In genomic region chr13:30676672-30677071, GRCh38 we compare ENCODE assay signal across 13 cellular contexts. TPM values are rescaled to one million over a fixed set of nuclear protein-coding genes. Genes with fewer than 3 reads are reported as not detected.
A peak's percentile ranks its signal among the peaks of the same experiment; 100 is the strongest.
DNase-seq lines count a peak whose midpoint lies in the region; FAIRE-seq and TF ChIP-seq lines count a peak whose summit lies in the region.
"Had no signal": no experiment of that assay in that cellular context is flagged by ENCODE, and none has a peak within 500 bp of the region (broad histone marks: within the 10 kb centered on the region; RNA-seq: fewer than 3 reads in every experiment).

No MANE protein-coding gene starts in this region.

- H3K4me1 ChIP-seq in right atrium auricular region: peaks cover 0 to 10% of the 10 kb centered on the region in 2 donors

- no peak overlapping the region for H3K4me3 ChIP-seq in HFF-Myc (replicated peaks; ENCODE audit: low read depth, low read length)
- H3K4me3 ChIP-seq in WERI-Rb-1 (ENCODE audit: low read depth, low read length): no peak overlapping the region
- no peak overlapping the region for H3K4me3 ChIP-seq in right atrium auricular region

- no peak for DNase-seq in HFF-Myc (ENCODE audit: extremely low read depth, low read depth)
- peak; percentile 21 for DNase-seq in WERI-Rb-1
- peak; percentile 47 for DNase-seq in left kidney (ENCODE audit: low read depth, low spot score)
- DNase-seq in NCI-H2107 treated with DMSO at 0.1 percent for 48 hours (lab: John Stamatoyannopoulos, UW; ENCODE audit: unreplicated experiment): no peak
- no peak for DNase-seq in HUDEP-2 (lab: John Stamatoyannopoulos, UW; ENCODE audit: unreplicated experiment in 76 of 76)
- DNase-seq in D721Med (ENCODE audit: insufficient read length, low spot score): no peak
- DNase-seq in right atrium auricular region (ENCODE audit: low spot score): no peak
- DNase-seq: activated CD4-positive, CD25-positive, alpha-beta regulatory T cell; activated naive CD8-positive, alpha-beta T cell treated with anti-CD3 and anti-CD28 coated beads, Interleukin-2, amount 10 ng/mL, durations not matched to agents 7 days and 5 days; NCI-H774; stimulated activated naive B cell treated with anti-CD40 and anti-IgM and Interleukin-4, amounts not matched to agents 10 μg/mL and 1 μg/mL and 100 μg/mL, for 72 hours had no signal

- TF ChIP-seq CTCF in C4-2B (conservative IDR thresholded peaks at IDR 0.05) (peak; percentile 57), HFF-Myc (IDR thresholded peaks at IDR 0.05; ENCODE audit: low read depth, low read length, missing control alignments) (peak; percentile 40), WERI-Rb-1 (IDR thresholded peaks at IDR 0.05; ENCODE audit: low read depth, low read length) (peak; percentile 38; the same call in 1 of the 2 replicates), D721Med (IDR thresholded peaks at IDR 0.05; ENCODE audit: insufficient read depth, missing control alignments) (no peak), right atrium auricular region (IDR thresholded peaks at IDR 0.05) (no peak)

- no peaks in the 10 kb centered on the region for H3K36me3 ChIP-seq in WERI-Rb-1
- no peaks in the 10 kb centered on the region for H3K36me3 ChIP-seq in right atrium auricular region

- no peak for FAIRE-seq in D721Med (lab: Jason Lieb, UNC)
- FAIRE-seq: GM12891 had no signal

- H3K27me3 ChIP-seq in WERI-Rb-1 (ENCODE audit: insufficient read depth, low read depth, severe bottlenecking): no peaks in the 10 kb centered on the region
- H3K27me3 ChIP-seq in right atrium auricular region: no peaks in the 10 kb centered on the region

- H3K9me3 ChIP-seq in WERI-Rb-1 (ENCODE audit: severe bottlenecking): no peaks in the 10 kb centered on the region
- H3K9me3 ChIP-seq in right atrium auricular region: no peaks in the 10 kb centered on the region

- H3K27ac ChIP-seq in C4-2B (no peak overlapping the region), WERI-Rb-1 (no peak overlapping the region), right atrium auricular region (no peak overlapping the region)

RNA-seq across cellular contexts. Expression of gene ALOX5AP, which starts 58.7 kb away (rescaled TPM):
- 10 to 100 TPM in 1 of 2 donors, 1 to 10 TPM in 1; 7.4 to 41.4 TPM for total RNA-seq in right atrium auricular region

RNA-seq across cellular contexts. Expression of gene USPL1, which starts 59.0 kb away (rescaled TPM):
- 10 to 100 TPM; 13.5 to 15.8 TPM for total RNA-seq in right atrium auricular region

Comparison
In these comparisons a context has a peak if more than half of its experiments do, and no peak if none do; other contexts are left out.
1. CTCF ChIP-seq: peak in C4-2B (single experiment), HFF-Myc (single experiment) and WERI-Rb-1 (single experiment); none in D721Med (single experiment) and right atrium auricular region (0 of 2).
2. DNase-seq: peak in WERI-Rb-1 (single experiment) and left kidney (single experiment); none in HFF-Myc (single experiment), NCI-H2107 treated with DMSO at 0.1 percent for 48 hours (single experiment), HUDEP-2 (0 of 76), D721Med (single experiment) and right atrium auricular region (single experiment).